ENCODE assay signal across 8 cellular contexts in the genomic region with DNA sequence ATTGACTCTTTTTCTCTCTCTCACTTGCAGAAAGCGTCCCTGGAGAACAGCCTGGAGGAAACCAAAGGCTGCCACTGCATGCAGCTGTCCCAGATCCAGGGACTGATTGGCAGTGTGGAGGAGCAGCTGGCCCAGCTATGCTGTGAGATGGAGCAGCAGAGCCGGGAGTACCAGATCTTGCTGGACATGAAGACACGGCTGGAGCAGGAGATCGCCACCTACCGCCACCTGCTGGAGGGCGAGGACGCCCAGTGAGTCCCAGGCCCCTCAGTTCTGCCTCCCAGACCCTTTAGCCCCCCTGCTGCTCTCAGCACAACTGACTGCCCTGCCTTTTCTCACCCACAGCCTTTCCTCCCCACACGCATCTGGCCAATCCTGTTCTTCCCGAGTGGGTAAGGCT. TPM values are rescaled to one million over a fixed set of nuclear protein-coding genes. Genes with fewer than 3 reads are reported as not detected.
DNase-seq lines count a peak whose midpoint lies in the region; ATAC-seq and TF ChIP-seq lines count a peak whose summit lies in the region.
"Not testable (repeated sequence)": the region's sequence is repeated elsewhere in the genome, so short reads cannot be mapped to it uniquely, and the experiment has no call there.

No MANE protein-coding gene starts in this region.

- peak in 1 of 2 donors; percentile 63 for ATAC-seq in natural killer cell treated with Interleukin-12 subunit alpha and Interleukin-12 subunit beta and Interleukin-15 and Interleukin-18, amount 100 ng/mL, for 72 hours

- intact Hi-C loops in testis (cut with DNase I; ENCODE audit: low total_unique reads): not testable (repeated sequence)

- H3K9me3 ChIP-seq in testis: not testable (repeated sequence)

- H3K4me1 ChIP-seq in testis: not testable (repeated sequence)

- not testable (repeated sequence) for H3K4me3 Mint-ChIP-seq in activated naive CD8-positive, alpha-beta T cell treated with anti-CD3 and anti-CD28 coated beads for 36 hours; glutamatergic neuron (ENCODE audit: unreplicated experiment); natural killer cell treated with Interleukin-12 subunit alpha and Interleukin-12 subunit beta and Interleukin-15 and Interleukin-18, amount 100 ng/mL, for 72 hours

- not testable (repeated sequence) for H3K27ac ChIP-seq in testis

- not testable (repeated sequence) for DNase-seq in GM06990 (ENCODE audit: extremely low read depth, insufficient read length)
- DNase-seq in T follicular helper cell (ENCODE audit: low read depth) (peak; percentile 15), glutamatergic neuron (peak; percentile 86), testis (peak; percentile 59)
- DNase-seq in activated CD8-positive, alpha-beta memory T cell treated with anti-CD3 and anti-CD28 coated beads for 48 hours (ENCODE audit: low read depth in 2 of 3, low spot score in 2 of 3): peak in 2 of 3 experiments; percentile 2 to 27
- DNase-seq in activated naive CD8-positive, alpha-beta T cell treated with anti-CD3 and anti-CD28 coated beads for 36 hours: peak; percentile 33
- peak; percentile 62 for DNase-seq in natural killer cell treated with Interleukin-12 subunit alpha and Interleukin-12 subunit beta and Interleukin-15 and Interleukin-18, amount 100 ng/mL, for 72 hours (ENCODE audit: low spot score)
- DNase-seq in stimulated activated CD4-positive, alpha-beta T cell treated with anti-CD3 and anti-CD28 coated beads, Interleukin-4, amount 100 ng/mL, for 1 hour: peak; percentile 42

- not testable (repeated sequence) for H3K4me3 ChIP-seq in GM06990 (replicated peaks; ENCODE audit: low read depth, low read length); testis

- not testable (repeated sequence) for H3K27ac Mint-ChIP-seq in activated naive CD8-positive, alpha-beta T cell treated with anti-CD3 and anti-CD28 coated beads for 36 hours; glutamatergic neuron (ENCODE audit: unreplicated experiment); natural killer cell treated with Interleukin-12 subunit alpha and Interleukin-12 subunit beta and Interleukin-15 and Interleukin-18, amount 100 ng/mL, for 72 hours

- not testable (repeated sequence) for TF ChIP-seq POLR2A in testis (IDR thresholded peaks at IDR 0.05)

- no CpG with 5 or more reads among the region's 9 CpGs for WGBS in testis, 2 donors

- H3K27me3 Mint-ChIP-seq in activated naive CD8-positive, alpha-beta T cell treated with anti-CD3 and anti-CD28 coated beads for 36 hours; glutamatergic neuron (ENCODE audit: unreplicated experiment); natural killer cell treated with Interleukin-12 subunit alpha and Interleukin-12 subunit beta and Interleukin-15 and Interleukin-18, amount 100 ng/mL, for 72 hours: not testable (repeated sequence)

- peak; percentile 4 for TF ChIP-seq CTCF in GM06990 (IDR thresholded peaks at IDR 0.05; ENCODE audit: insufficient read depth, low read length, poor library complexity, severe bottlenecking)
- peak; percentile 9 for TF ChIP-seq CTCF in glutamatergic neuron (IDR thresholded peaks at IDR 0.05; ENCODE audit: partially characterized antibody, unreplicated experiment)
- TF ChIP-seq CTCF in testis (IDR thresholded peaks at IDR 0.05): not testable (repeated sequence)

- not testable (repeated sequence) for H3K9me3 Mint-ChIP-seq in activated naive CD8-positive, alpha-beta T cell treated with anti-CD3 and anti-CD28 coated beads for 36 hours; glutamatergic neuron (ENCODE audit: unreplicated experiment); natural killer cell treated with Interleukin-12 subunit alpha and Interleukin-12 subunit beta and Interleukin-15 and Interleukin-18, amount 100 ng/mL, for 72 hours

- H3K36me3 Mint-ChIP-seq in activated naive CD8-positive, alpha-beta T cell treated with anti-CD3 and anti-CD28 coated beads for 36 hours; glutamatergic neuron (ENCODE audit: unreplicated experiment); natural killer cell treated with Interleukin-12 subunit alpha and Interleukin-12 subunit beta and Interleukin-15 and Interleukin-18, amount 100 ng/mL, for 72 hours: not testable (repeated sequence)

- H3K4me1 Mint-ChIP-seq in activated naive CD8-positive, alpha-beta T cell treated with anti-CD3 and anti-CD28 coated beads for 36 hours; glutamatergic neuron (ENCODE audit: low read depth, unreplicated experiment); natural killer cell treated with Interleukin-12 subunit alpha and Interleukin-12 subunit beta and Interleukin-15 and Interleukin-18, amount 100 ng/mL, for 72 hours (ENCODE audit: low read depth in 2 of 2): not testable (repeated sequence)

- not testable (repeated sequence) for H3K36me3 ChIP-seq in GM06990 (ENCODE audit: control insufficient read depth, insufficient read depth, low read length); testis (ENCODE audit: low read depth, missing control alignments)

- not testable (repeated sequence) for H3K27me3 ChIP-seq in GM06990 (replicated peaks; ENCODE audit: control insufficient read depth, insufficient read depth, low read length); testis

RNA-seq across cellular contexts. Expression of a gene that starts 34.5 kb away (rescaled TPM):
- total RNA-seq in activated naive CD8-positive, alpha-beta T cell treated with anti-CD3 and anti-CD28 coated beads for 36 hours: under 1 TPM in 1 of 2 experiments, not detected in 1; 0.20 TPM
- total RNA-seq in glutamatergic neuron (ENCODE audit: unreplicated experiment): not detected
- under 1 TPM in 1 of 2 donors, not detected in 1; 0.38 TPM for total RNA-seq in natural killer cell treated with Interleukin-12 subunit alpha and Interleukin-12 subunit beta and Interleukin-15 and Interleukin-18, amount 100 ng/mL, for 72 hours
- under 1 TPM in 1 of 2 donors, not detected in 1; 0.56 TPM for total RNA-seq in testis
- polyA plus RNA-seq in testis (ENCODE audit: insufficient read depth, low read depth, low replicate concordance): 1.2 TPM
